28 cellular contexts compared by ENCODE assay signal in genomic region chr5:80752427-80752826, GRCh38.
"Had no signal": no experiment of that assay in that cellular context is flagged by ENCODE, and none has a peak within 500 bp of the region (broad histone marks: within the 10 kb centered on the region; RNA-seq: fewer than 3 reads in every experiment).

No MANE protein-coding gene starts in this region.

- H3K4me3 Mint-ChIP-seq: dendritic cell treated with granulocyte-macrophage colony-stimulating factor and Interleukin-4, amounts not matched to agents 40 ng/mL and 50 ng/mL, for 4 days; effector memory CD8-positive, alpha-beta T cell; endodermal cell; mesothelial cell of epicardium; naive B cell had no signal

- FAIRE-seq: endometrium, islet of Langerhans, keratinocyte had no signal

- DNase-seq: colonic mucosa; cortex of kidney; effector CD8-positive, alpha-beta T cell; effector memory CD8-positive, alpha-beta T cell; endodermal cell; erythroblast; esophagus squamous epithelium; foreskin fibroblast; foreskin melanocyte; gastrocnemius medialis; glutamatergic neuron; head of caudate nucleus; heart right ventricle; hippocampal formation; left cardiac atrium; left lung; left ventricle myocardium superior; lower lobe of right lung; mesenchymal stem cell; mucosa of descending colon; naive B cell had no signal

- H3K4me1 ChIP-seq: colonic mucosa, esophagus squamous epithelium, lower lobe of right lung had no signal

- H3K27ac Mint-ChIP-seq: dendritic cell treated with granulocyte-macrophage colony-stimulating factor and Interleukin-4, amounts not matched to agents 40 ng/mL and 50 ng/mL, for 4 days; endodermal cell; mesothelial cell of epicardium; naive B cell had no signal

- H3K36me3 ChIP-seq: colonic mucosa, lower lobe of right lung had no signal

- H3K27me3 Mint-ChIP-seq: dendritic cell treated with granulocyte-macrophage colony-stimulating factor and Interleukin-4, amounts not matched to agents 40 ng/mL and 50 ng/mL, for 4 days; effector memory CD8-positive, alpha-beta T cell; naive B cell had no signal

- ATAC-seq: effector memory CD8-positive, alpha-beta T cell; esophagus mucosa; gastrocnemius medialis; heart right ventricle; left cardiac atrium; left lung; left ventricle myocardium superior; lower lobe of right lung; mucosa of descending colon had no signal

- H3K27me3 ChIP-seq: colonic mucosa, esophagus squamous epithelium, gastrocnemius medialis, heart right ventricle, left lung had no signal

- H3K27ac ChIP-seq: colonic mucosa, epithelial cell of prostate, esophagus squamous epithelium, gastrocnemius medialis, heart right ventricle, left lung, lower lobe of right lung had no signal

- H3K4me3 ChIP-seq: colonic mucosa, esophagus squamous epithelium, gastrocnemius medialis, heart right ventricle, left lung, lower lobe of right lung, mucosa of descending colon had no signal

- H3K9me3 Mint-ChIP-seq: dendritic cell treated with granulocyte-macrophage colony-stimulating factor and Interleukin-4, amounts not matched to agents 40 ng/mL and 50 ng/mL, for 4 days; effector memory CD8-positive, alpha-beta T cell; endodermal cell; mesothelial cell of epicardium had no signal

- H3K9me3 ChIP-seq: colonic mucosa, esophagus squamous epithelium, gastrocnemius medialis, heart right ventricle, left lung, lower lobe of right lung, mucosa of descending colon had no signal
